In the genomic region with DNA sequence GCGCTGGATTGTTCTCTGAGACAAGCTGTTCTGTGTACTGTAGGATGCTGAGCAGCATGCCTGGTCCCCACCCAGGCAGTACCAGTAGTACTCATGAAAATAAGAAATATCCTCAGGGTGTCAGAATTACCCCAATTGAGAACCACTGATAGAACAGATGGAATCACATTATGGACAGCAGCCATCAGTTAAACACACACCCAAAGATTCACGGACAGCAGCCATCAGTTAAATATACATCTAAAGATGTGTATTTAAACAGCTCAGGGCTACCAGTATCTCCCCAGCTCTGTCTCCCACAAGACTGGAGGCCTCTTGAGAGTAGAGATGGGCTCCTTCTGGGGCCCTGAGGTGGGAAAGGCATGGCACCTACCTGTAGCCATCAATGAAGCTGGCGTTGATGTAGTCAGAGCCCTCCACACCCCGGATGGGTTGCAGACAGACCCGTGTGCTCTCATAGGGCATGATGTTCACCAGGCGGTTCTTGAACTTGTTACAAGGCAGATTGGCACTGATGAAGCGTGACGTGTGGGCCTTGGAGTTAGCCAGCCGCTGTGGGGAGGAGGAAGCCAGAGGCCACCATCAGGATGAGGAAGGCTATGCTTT, we compare ENCODE assay signal across 18 cellular contexts.
A peak's percentile ranks its signal among the peaks of the same experiment; 100 is the strongest.
DNase-seq lines count a peak whose midpoint lies in the region; FAIRE-seq and TF ChIP-seq lines count a peak whose summit lies in the region.
"Had no signal": no experiment of that assay in that cellular context is flagged by ENCODE, and none has a peak within 500 bp of the region (broad histone marks: within the 10 kb centered on the region; RNA-seq: fewer than 3 reads in every experiment).

No MANE protein-coding gene starts in this region.

- TF ChIP-seq CTCF in HEK293 (tag by site-specific recombination; IDR thresholded peaks at IDR 0.05) (no peak), bronchial epithelial cell (IDR thresholded peaks at IDR 0.05; ENCODE audit: insufficient read depth, low read length, severe bottlenecking) (no peak), endothelial cell (IDR thresholded peaks at IDR 0.05; ENCODE audit: unreplicated experiment) (no peak), progenitor cell of endocrine pancreas (IDR thresholded peaks at IDR 0.05; ENCODE audit: unreplicated experiment) (no peak)

- H3K27ac Mint-ChIP-seq in endothelial cell (ENCODE audit: unreplicated experiment) (no peak overlapping the region), progenitor cell of endocrine pancreas (peak overlapping the region; percentile 59)
- H3K27ac Mint-ChIP-seq: CD4-positive, alpha-beta memory T cell had no signal

- H3K9me3 ChIP-seq in HEK293 (ENCODE audit: control insufficient read depth, insufficient read depth, low read depth, low read length), result no peaks in the 10 kb centered on the region
- H3K9me3 ChIP-seq: HAP-1 had no signal

- no peaks in the 10 kb centered on the region for H3K4me1 Mint-ChIP-seq in endothelial cell (ENCODE audit: unreplicated experiment)
- H3K4me1 Mint-ChIP-seq in progenitor cell of endocrine pancreas (ENCODE audit: low read depth), result no peaks in the 10 kb centered on the region
- H3K4me1 Mint-ChIP-seq: CD4-positive, alpha-beta memory T cell had no signal

- H3K36me3 Mint-ChIP-seq in endothelial cell (ENCODE audit: low read depth, unreplicated experiment) (peaks cover 21% of the 10 kb centered on the region), progenitor cell of endocrine pancreas (ENCODE audit: insufficient read depth) (peaks cover 31% of the 10 kb centered on the region)
- H3K36me3 Mint-ChIP-seq: CD4-positive, alpha-beta memory T cell had no signal

- POLR2A ChIA-PET in HEK293 (lab: Yijun Ruan, JAX), result no interaction called here

- H3K4me3 ChIP-seq in HEK293 (ENCODE audit: low read depth, low read length) (no peak overlapping the region), bronchial epithelial cell (ENCODE audit: low read depth, low read length) (no peak overlapping the region)
- H3K4me3 ChIP-seq: GM23248, HAP-1 had no signal

- no peaks in the 10 kb centered on the region for H3K4me1 ChIP-seq in HEK293 (ENCODE audit: control insufficient read depth, insufficient read depth, low read length)
- H3K4me1 ChIP-seq: HAP-1 had no signal

- FAIRE-seq in bronchial epithelial cell (lab: Jason Lieb, UNC), result peak; percentile 18
- FAIRE-seq: GM12891, GM18507 had no signal

- DNase-seq in bronchial epithelial cell (ENCODE audit: low read depth) (no peak), endothelial cell (ENCODE audit: low spot score) (no peak), progenitor cell of endocrine pancreas (ENCODE audit: low spot score, unreplicated experiment) (no peak), GM19240 (ENCODE audit: insufficient read length, low spot score) (no peak), NCI-H345 (lab: John Stamatoyannopoulos, UW) (no peak), nucleus accumbens (lab: John Stamatoyannopoulos, UW) (no peak)
- DNase-seq: C1 segment of cervical spinal cord; Calu3; CD4-positive, alpha-beta memory T cell; COR-L47; DMS53; DMS79 treated with DMSO at 0.1 percent for 48 hours; GF-D8; GM23248 had no signal

- H3K9me3 Mint-ChIP-seq in endothelial cell (ENCODE audit: unreplicated experiment) (no peaks in the 10 kb centered on the region), progenitor cell of endocrine pancreas (ENCODE audit: low read depth) (peaks cover 6% of the 10 kb centered on the region)

- H3K27ac ChIP-seq in HEK293 (ENCODE audit: extremely low read depth, low read depth, low read length), result no peak overlapping the region
- H3K27ac ChIP-seq: GM23248 had no signal

- H3K4me3 Mint-ChIP-seq in endothelial cell (ENCODE audit: unreplicated experiment) (peak overlapping the region; percentile 66), progenitor cell of endocrine pancreas (ENCODE audit: low read depth) (no peak overlapping the region)
- H3K4me3 Mint-ChIP-seq: CD4-positive, alpha-beta memory T cell had no signal

- H3K27me3 ChIP-seq in bronchial epithelial cell (ENCODE audit: control insufficient read depth, insufficient read depth, low read length), result no peaks in the 10 kb centered on the region

- CTCF ChIA-PET in HEK293 (lab: Yijun Ruan, JAX), result interaction anchor here (0.6 to 1.4 kb wide), 3 partner anchors 10 to 59 kb away, joined by 3 to 4 read pairs (median 3); no protein-coding TSS in a partner anchor

- H3K36me3 ChIP-seq in HEK293 (ENCODE audit: control insufficient read depth in 2 of 2, insufficient read depth in 1 of 2, low read length in 2 of 2) (peaks cover 0 to 83% of the 10 kb centered on the region in 2 experiments; a peak in 2 of 3 replicates), bronchial epithelial cell (ENCODE audit: control insufficient read depth, insufficient read depth, low read length) (peaks cover 1% of the 10 kb centered on the region)

- H3K27me3 Mint-ChIP-seq in endothelial cell (ENCODE audit: unreplicated experiment) (peaks cover 9% of the 10 kb centered on the region), progenitor cell of endocrine pancreas (no peaks in the 10 kb centered on the region)

TF ChIP-seq in HEK293, 187 proteins besides CTCF, POLR2A, EP300 and RAD21:
- TF ChIP-seq YY2 (tag by site-specific recombination; IDR thresholded peaks at IDR 0.05) (no peak), ZNF670 (tag by site-specific recombination; IDR thresholded peaks at IDR 0.05; ENCODE audit: low read depth) (no peak), SETDB1 (IDR thresholded peaks at IDR 0.05; ENCODE audit: insufficient read length, low read length) (no peak), ZSCAN30 (tag by site-specific recombination; IDR thresholded peaks at IDR 0.05) (peak; percentile 100), ZNF747 (tag by site-specific recombination; IDR thresholded peaks at IDR 0.05) (no peak), ZNF660 (tag by site-specific recombination; IDR thresholded peaks at IDR 0.05) (no peak), ZNF571 (tag by site-specific recombination; IDR thresholded peaks at IDR 0.05) (no peak), ZNF221 (tag by site-specific recombination; IDR thresholded peaks at IDR 0.05; ENCODE audit: borderline replicate concordance) (no peak)
- TF ChIP-seq, protein P1, sequence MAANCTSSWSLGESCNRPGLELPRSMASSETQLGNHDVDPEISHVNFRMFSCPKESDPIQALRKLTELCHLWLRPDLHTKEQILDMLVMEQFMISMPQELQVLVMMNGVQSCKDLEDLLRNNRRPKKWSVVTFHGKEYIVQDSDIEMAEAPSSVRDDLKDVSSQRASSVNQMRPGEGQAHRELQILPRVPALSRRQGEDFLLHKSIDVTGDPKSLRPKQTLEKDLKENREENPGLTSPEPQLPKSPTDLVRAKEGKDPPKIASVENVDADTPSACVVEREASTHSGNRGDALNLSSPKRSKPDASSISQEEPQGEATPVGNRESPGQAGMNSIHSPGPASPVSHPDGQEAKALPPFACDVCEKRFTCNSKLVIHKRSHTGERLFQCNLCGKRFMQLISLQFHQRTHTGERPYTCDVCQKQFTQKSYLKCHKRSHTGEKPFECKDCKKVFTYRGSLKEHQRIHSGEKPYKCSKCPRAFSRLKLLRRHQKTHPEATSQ (tag by site-specific recombination; IDR thresholded peaks at IDR 0.05), result 0 out of 2 replicates have a peak, but pooled peaks have one; percentile 29
- TF ChIP-seq, protein P2, sequence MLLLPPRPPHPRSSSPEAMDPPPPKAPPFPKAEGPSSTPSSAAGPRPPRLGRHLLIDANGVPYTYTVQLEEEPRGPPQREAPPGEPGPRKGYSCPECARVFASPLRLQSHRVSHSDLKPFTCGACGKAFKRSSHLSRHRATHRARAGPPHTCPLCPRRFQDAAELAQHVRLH (tag by site-specific recombination; IDR thresholded peaks at IDR 0.05), result 0 out of 2 replicates have a peak, but pooled peaks have one; percentile 12
- TF ChIP-seq, protein P3, sequence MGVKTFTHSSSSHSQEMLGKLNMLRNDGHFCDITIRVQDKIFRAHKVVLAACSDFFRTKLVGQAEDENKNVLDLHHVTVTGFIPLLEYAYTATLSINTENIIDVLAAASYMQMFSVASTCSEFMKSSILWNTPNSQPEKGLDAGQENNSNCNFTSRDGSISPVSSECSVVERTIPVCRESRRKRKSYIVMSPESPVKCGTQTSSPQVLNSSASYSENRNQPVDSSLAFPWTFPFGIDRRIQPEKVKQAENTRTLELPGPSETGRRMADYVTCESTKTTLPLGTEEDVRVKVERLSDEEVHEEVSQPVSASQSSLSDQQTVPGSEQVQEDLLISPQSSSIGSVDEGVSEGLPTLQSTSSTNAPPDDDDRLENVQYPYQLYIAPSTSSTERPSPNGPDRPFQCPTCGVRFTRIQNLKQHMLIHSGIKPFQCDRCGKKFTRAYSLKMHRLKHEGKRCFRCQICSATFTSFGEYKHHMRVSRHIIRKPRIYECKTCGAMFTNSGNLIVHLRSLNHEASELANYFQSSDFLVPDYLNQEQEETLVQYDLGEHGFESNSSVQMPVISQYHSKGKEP (tag by site-specific recombination; IDR thresholded peaks at IDR 0.05), result no peak
- TF ChIP-seq, protein P4, sequence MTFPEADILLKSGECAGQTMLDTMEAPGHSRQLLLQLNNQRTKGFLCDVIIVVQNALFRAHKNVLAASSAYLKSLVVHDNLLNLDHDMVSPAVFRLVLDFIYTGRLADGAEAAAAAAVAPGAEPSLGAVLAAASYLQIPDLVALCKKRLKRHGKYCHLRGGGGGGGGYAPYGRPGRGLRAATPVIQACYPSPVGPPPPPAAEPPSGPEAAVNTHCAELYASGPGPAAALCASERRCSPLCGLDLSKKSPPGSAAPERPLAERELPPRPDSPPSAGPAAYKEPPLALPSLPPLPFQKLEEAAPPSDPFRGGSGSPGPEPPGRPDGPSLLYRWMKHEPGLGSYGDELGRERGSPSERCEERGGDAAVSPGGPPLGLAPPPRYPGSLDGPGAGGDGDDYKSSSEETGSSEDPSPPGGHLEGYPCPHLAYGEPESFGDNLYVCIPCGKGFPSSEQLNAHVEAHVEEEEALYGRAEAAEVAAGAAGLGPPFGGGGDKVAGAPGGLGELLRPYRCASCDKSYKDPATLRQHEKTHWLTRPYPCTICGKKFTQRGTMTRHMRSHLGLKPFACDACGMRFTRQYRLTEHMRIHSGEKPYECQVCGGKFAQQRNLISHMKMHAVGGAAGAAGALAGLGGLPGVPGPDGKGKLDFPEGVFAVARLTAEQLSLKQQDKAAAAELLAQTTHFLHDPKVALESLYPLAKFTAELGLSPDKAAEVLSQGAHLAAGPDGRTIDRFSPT (tag by site-specific recombination; IDR thresholded peaks at IDR 0.05), result no peak
